32 cellular contexts compared by ENCODE assay signal in genomic region chr2:35614640-35615039, GRCh38.
"Had no signal": no experiment of that assay in that cellular context is flagged by ENCODE, and none has a peak within 500 bp of the region (broad histone marks: within the 10 kb centered on the region; RNA-seq: fewer than 3 reads in every experiment).

No MANE protein-coding gene starts in this region.

- H3K4me1 ChIP-seq: body of pancreas, esophagus squamous epithelium, gastroesophageal sphincter, heart right ventricle had no signal

- H3K9me3 Mint-ChIP-seq: activated CD4-positive, alpha-beta memory T cell treated with anti-CD3 and anti-CD28 coated beads for 36 hours; activated CD4-positive, alpha-beta T cell treated with anti-CD3 and anti-CD28 coated beads, Interleukin-2, amount 10 ng/mL, durations not matched to agents 24 days and 14 days; activated naive CD4-positive, alpha-beta T cell treated with anti-CD3 and anti-CD28 coated beads, Interleukin-2, amount 10 ng/mL, durations not matched to agents 7 days and 5 days; activated naive CD4-positive, alpha-beta T cell treated with anti-CD3 and anti-CD28 coated beads, Interleukin-2, amount 50 U/mL, for 72 hours; activated T-helper 1 cell treated with anti-CD3 and anti-CD28 coated beads, Interleukin-12 subunit alpha, Interleukin-12 subunit beta, Interleukin-2, Interleukin-4 antibody, amounts not matched to agents 30 ng/mL and 10 ng/mL and 1 ng/mL, durations not matched to agents 14 hours and 24 hours and 36 hours; activated T-helper 2 cell treated with anti-CD3 and anti-CD28 coated beads, Interferon-gamma antibody, Interleukin-2, Interleukin-4, amounts not matched to agents 10 μg/mL and 5 μg/mL and 100 μg/mL, durations not matched to agents 14 hours and 24 hours and 36 hours; T-helper 2 cell treated with Interferon-gamma antibody and Interleukin-4, amounts not matched to agents 5 μg/mL and 100 μg/mL, for 36 hours had no signal

- H3K27me3 Mint-ChIP-seq: activated CD4-positive, alpha-beta memory T cell treated with anti-CD3 and anti-CD28 coated beads for 36 hours; activated CD4-positive, alpha-beta T cell treated with anti-CD3 and anti-CD28 coated beads for 36 hours; activated CD4-positive, alpha-beta T cell treated with anti-CD3 and anti-CD28 coated beads, Interleukin-2, amount 10 ng/mL, durations not matched to agents 24 days and 14 days; activated CD8-positive, alpha-beta memory T cell treated with anti-CD3 and anti-CD28 coated beads, Interleukin-2, amount 10 ng/mL, durations not matched to agents 7 days and 5 days; activated naive CD4-positive, alpha-beta T cell treated with anti-CD3 and anti-CD28 coated beads, Interleukin-2, amount 10 ng/mL, durations not matched to agents 7 days and 5 days; effector memory CD8-positive, alpha-beta T cell; T-helper 17 cell had no signal

- H3K27ac ChIP-seq: body of pancreas, epithelial cell of prostate, esophagus squamous epithelium, gastroesophageal sphincter, heart right ventricle had no signal

- H3K36me3 Mint-ChIP-seq: activated CD4-positive, alpha-beta memory T cell treated with anti-CD3 and anti-CD28 coated beads for 36 hours; activated CD8-positive, alpha-beta memory T cell treated with anti-CD3 and anti-CD28 coated beads, Interleukin-2, amount 10 ng/mL, durations not matched to agents 7 days and 5 days; activated naive CD4-positive, alpha-beta T cell treated with anti-CD3 and anti-CD28 coated beads, Interleukin-2, amount 10 ng/mL, durations not matched to agents 7 days and 5 days; activated naive CD4-positive, alpha-beta T cell treated with anti-CD3 and anti-CD28 coated beads, Interleukin-2, amount 50 U/mL, for 72 hours had no signal

- H3K36me3 ChIP-seq: esophagus squamous epithelium, gastroesophageal sphincter, heart right ventricle had no signal

- H3K4me1 Mint-ChIP-seq: activated CD4-positive, alpha-beta T cell treated with anti-CD3 and anti-CD28 coated beads for 36 hours; activated CD4-positive, alpha-beta T cell treated with anti-CD3 and anti-CD28 coated beads, Interleukin-2, amount 10 ng/mL, durations not matched to agents 24 days and 14 days; activated CD8-positive, alpha-beta memory T cell treated with anti-CD3 and anti-CD28 coated beads, Interleukin-2, amount 10 ng/mL, durations not matched to agents 7 days and 5 days; activated naive CD4-positive, alpha-beta T cell treated with anti-CD3 and anti-CD28 coated beads, Interleukin-2, amount 10 ng/mL, durations not matched to agents 7 days and 5 days; T-helper 17 cell had no signal

- ATAC-seq: activated CD4-positive, alpha-beta T cell treated with anti-CD3 and anti-CD28 coated beads for 36 hours; activated CD8-positive, alpha-beta memory T cell treated with anti-CD3 and anti-CD28 coated beads, Interleukin-2, amount 10 ng/mL, durations not matched to agents 7 days and 5 days; activated CD8-positive, alpha-beta T cell treated with anti-CD3 and anti-CD28 coated beads, Interleukin-2, amount 10 ng/mL, durations not matched to agents 7 days and 5 days; activated naive CD4-positive, alpha-beta T cell treated with anti-CD3 and anti-CD28 coated beads, Interleukin-2, amount 50 U/mL, for 72 hours; body of pancreas; effector memory CD8-positive, alpha-beta T cell; gastroesophageal sphincter; heart right ventricle; T-helper 17 cell had no signal

- H3K4me3 Mint-ChIP-seq: activated CD4-positive, alpha-beta memory T cell treated with anti-CD3 and anti-CD28 coated beads for 36 hours; activated CD4-positive, alpha-beta T cell treated with anti-CD3 and anti-CD28 coated beads for 36 hours; activated CD4-positive, alpha-beta T cell treated with anti-CD3 and anti-CD28 coated beads, Interleukin-2, amount 10 ng/mL, durations not matched to agents 24 days and 14 days; activated CD8-positive, alpha-beta memory T cell treated with anti-CD3 and anti-CD28 coated beads, Interleukin-2, amount 10 ng/mL, durations not matched to agents 7 days and 5 days; activated CD8-positive, alpha-beta T cell treated with anti-CD3 and anti-CD28 coated beads, Interleukin-2, amount 10 ng/mL, durations not matched to agents 7 days and 5 days; activated naive CD4-positive, alpha-beta T cell treated with anti-CD3 and anti-CD28 coated beads, Interleukin-2, amount 10 ng/mL, durations not matched to agents 7 days and 5 days; activated T-helper 1 cell treated with anti-CD3 and anti-CD28 coated beads, Interleukin-12 subunit alpha, Interleukin-12 subunit beta, Interleukin-2, Interleukin-4 antibody, amounts not matched to agents 30 ng/mL and 10 ng/mL and 1 ng/mL, durations not matched to agents 14 hours and 24 hours and 36 hours; effector memory CD8-positive, alpha-beta T cell; T-helper 17 cell; T-helper 2 cell treated with Interferon-gamma antibody and Interleukin-4, amounts not matched to agents 5 μg/mL and 100 μg/mL, for 36 hours had no signal

- H3K9me3 ChIP-seq: body of pancreas, esophagus squamous epithelium, gastroesophageal sphincter, heart right ventricle had no signal

- H3K27ac Mint-ChIP-seq: activated CD4-positive, alpha-beta memory T cell treated with anti-CD3 and anti-CD28 coated beads for 36 hours; activated CD4-positive, alpha-beta T cell treated with anti-CD3 and anti-CD28 coated beads for 36 hours; activated CD4-positive, alpha-beta T cell treated with anti-CD3 and anti-CD28 coated beads, Interleukin-2, amount 10 ng/mL, durations not matched to agents 24 days and 14 days; activated CD8-positive, alpha-beta memory T cell treated with anti-CD3 and anti-CD28 coated beads, Interleukin-2, amount 10 ng/mL, durations not matched to agents 7 days and 5 days; activated CD8-positive, alpha-beta T cell treated with anti-CD3 and anti-CD28 coated beads, Interleukin-2, amount 10 ng/mL, durations not matched to agents 7 days and 5 days; activated naive CD4-positive, alpha-beta T cell treated with anti-CD3 and anti-CD28 coated beads, Interleukin-2, amount 10 ng/mL, durations not matched to agents 7 days and 5 days; activated naive CD4-positive, alpha-beta T cell treated with anti-CD3 and anti-CD28 coated beads, Interleukin-2, amount 50 U/mL, for 72 hours; activated T-helper 1 cell treated with anti-CD3 and anti-CD28 coated beads, Interleukin-12 subunit alpha, Interleukin-12 subunit beta, Interleukin-2, Interleukin-4 antibody, amounts not matched to agents 30 ng/mL and 10 ng/mL and 1 ng/mL, durations not matched to agents 14 hours and 24 hours and 36 hours; activated T-helper 2 cell treated with anti-CD3 and anti-CD28 coated beads, Interferon-gamma antibody, Interleukin-2, Interleukin-4, amounts not matched to agents 10 μg/mL and 5 μg/mL and 100 μg/mL, durations not matched to agents 14 hours and 24 hours and 36 hours; effector memory CD8-positive, alpha-beta T cell; T-helper 17 cell; T-helper 2 cell treated with Interferon-gamma antibody and Interleukin-4, amounts not matched to agents 5 μg/mL and 100 μg/mL, for 36 hours had no signal

- H3K4me3 ChIP-seq: body of pancreas, esophagus squamous epithelium, gastroesophageal sphincter, heart right ventricle had no signal

- H3K27me3 ChIP-seq: esophagus squamous epithelium, gastroesophageal sphincter, heart right ventricle had no signal

- DNase-seq: activated CD4-positive, alpha-beta memory T cell treated with anti-CD3 and anti-CD28 coated beads for 36 hours; activated CD4-positive, alpha-beta T cell treated with anti-CD3 and anti-CD28 coated beads for 36 hours; activated CD4-positive, alpha-beta T cell treated with anti-CD3 and anti-CD28 coated beads, Interleukin-2, amount 10 ng/mL, durations not matched to agents 24 days and 14 days; activated CD4-positive, CD25-positive, alpha-beta regulatory T cell; activated CD4-positive, CD25-positive, alpha-beta regulatory T cell treated with anti-CD3 and anti-CD28 coated beads, Interleukin-2, amount 50 U/mL, for 72 hours; activated CD8-positive, alpha-beta memory T cell treated with anti-CD3 and anti-CD28 coated beads, Interleukin-2, amount 10 ng/mL, durations not matched to agents 7 days and 5 days; activated CD8-positive, alpha-beta memory T cell treated with anti-CD3 and anti-CD28 coated beads, Interleukin-2, amount 50 U/mL, for 4 hours; activated CD8-positive, alpha-beta T cell treated with anti-CD3 and anti-CD28 coated beads, Interleukin-2, amount 10 ng/mL, durations not matched to agents 7 days and 5 days; activated effector memory CD4-positive, alpha-beta T cell treated with anti-CD3 and anti-CD28 coated beads, Interleukin-2, amount 50 U/mL, for 16 hours; activated naive CD4-positive, alpha-beta T cell treated with anti-CD3 and anti-CD28 coated beads, Interleukin-2, amount 10 ng/mL, durations not matched to agents 7 days and 5 days; activated T-cell treated with anti-CD3 and anti-CD28 coated beads, Interleukin-2, amount 50 U/mL, for 1 hour; activated T-cell treated with anti-CD3 and anti-CD28 coated beads, Interleukin-2, amount 50 U/mL, for 48 hours; amygdala; aorta; body of pancreas; caudate nucleus; cortex of kidney; dermis blood vessel endothelial cell; effector CD4-positive, alpha-beta T cell; effector memory CD8-positive, alpha-beta T cell; esophagus squamous epithelium; foreskin melanocyte; heart right ventricle; T-helper 1 cell; T-helper 17 cell; T1000 had no signal
